18 cellular contexts compared by ENCODE assay signal in the genomic region with DNA sequence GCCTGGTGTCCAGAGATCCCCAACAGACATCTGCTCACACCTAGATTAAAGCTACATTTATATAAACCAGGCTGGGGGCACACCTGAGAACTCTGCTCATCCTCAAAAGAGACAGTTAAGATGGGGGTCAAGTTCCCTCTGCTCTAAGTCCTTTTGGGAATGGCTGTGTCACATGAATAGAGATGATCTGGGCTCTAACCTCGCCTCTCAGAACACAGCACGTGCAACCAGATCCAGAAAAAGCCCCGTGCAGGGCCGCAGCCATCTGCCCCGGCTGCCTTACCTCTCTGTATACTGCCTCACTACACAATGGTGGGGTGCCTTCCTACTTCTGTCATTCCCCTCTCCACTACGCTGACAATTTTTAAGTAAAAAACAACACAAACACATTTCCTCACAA. TPM values are rescaled to one million over a fixed set of nuclear protein-coding genes. Genes with fewer than 3 reads are reported as not detected.
DNase-seq lines count a peak whose midpoint lies in the region; ATAC-seq and FAIRE-seq lines count a peak whose summit lies in the region.
"Had no signal": no experiment of that assay in that cellular context is flagged by ENCODE, and none has a peak within 500 bp of the region (broad histone marks: within the 10 kb centered on the region; RNA-seq: fewer than 3 reads in every experiment).

No MANE protein-coding gene starts in this region.

- H3K4me3 ChIP-seq in thymus (ENCODE audit: low read length), result no peak overlapping the region
- H3K4me3 ChIP-seq: lower lobe of right lung, ovary had no signal

- POLR2A ChIA-PET in naive thymus-derived CD8-positive, alpha-beta T cell (lab: Charles Lee), result no interaction called here

- H3K27ac Mint-ChIP-seq in activated naive CD8-positive, alpha-beta T cell treated with anti-CD3 and anti-CD28 coated beads, Interleukin-2, amount 50 U/mL, for 24 hours, result peak overlapping the region; percentile 55
- H3K27ac Mint-ChIP-seq in activated naive CD8-positive, alpha-beta T cell treated with anti-CD3 and anti-CD28 coated beads for 36 hours, result no peak overlapping the region
- peak overlapping the region; percentile 66 for H3K27ac Mint-ChIP-seq in activated T-helper 17 cell treated with anti-CD3 and anti-CD28 coated beads, Interleukin-2, amount 50 U/mL, for 72 hours
- H3K27ac Mint-ChIP-seq in naive thymus-derived CD8-positive, alpha-beta T cell, result peak overlapping the region in 7 of 10 donors; percentile 5 to 89 (median 23)

- ATAC-seq in activated naive CD8-positive, alpha-beta T cell treated with anti-CD3 and anti-CD28 coated beads, Interleukin-2, amount 50 U/mL, for 24 hours, result no peak
- no peak for ATAC-seq in activated T-helper 17 cell treated with anti-CD3 and anti-CD28 coated beads, Interleukin-2, amount 50 U/mL, for 72 hours (replicated peaks)
- no peak for ATAC-seq in naive thymus-derived CD8-positive, alpha-beta T cell
- ATAC-seq: esophagus mucosa, HepG2, lower lobe of right lung had no signal

- H3K27me3 Mint-ChIP-seq in activated naive CD8-positive, alpha-beta T cell treated with anti-CD3 and anti-CD28 coated beads, Interleukin-2, amount 50 U/mL, for 24 hours, result no peaks in the 10 kb centered on the region
- no peaks in the 10 kb centered on the region for H3K27me3 Mint-ChIP-seq in activated naive CD8-positive, alpha-beta T cell treated with anti-CD3 and anti-CD28 coated beads for 36 hours
- H3K27me3 Mint-ChIP-seq in activated T-helper 17 cell treated with anti-CD3 and anti-CD28 coated beads, Interleukin-2, amount 50 U/mL, for 72 hours, result no peaks in the 10 kb centered on the region
- no peaks in the 10 kb centered on the region for H3K27me3 Mint-ChIP-seq in naive thymus-derived CD8-positive, alpha-beta T cell
- H3K27me3 Mint-ChIP-seq: activated naive CD8-positive, alpha-beta T cell had no signal

- H3K9me3 Mint-ChIP-seq in activated naive CD8-positive, alpha-beta T cell treated with anti-CD3 and anti-CD28 coated beads, Interleukin-2, amount 50 U/mL, for 24 hours, result no peaks in the 10 kb centered on the region
- no peaks in the 10 kb centered on the region for H3K9me3 Mint-ChIP-seq in activated naive CD8-positive, alpha-beta T cell treated with anti-CD3 and anti-CD28 coated beads for 36 hours
- H3K9me3 Mint-ChIP-seq in activated T-helper 17 cell treated with anti-CD3 and anti-CD28 coated beads, Interleukin-2, amount 50 U/mL, for 72 hours, result no peaks in the 10 kb centered on the region
- H3K9me3 Mint-ChIP-seq in naive thymus-derived CD8-positive, alpha-beta T cell, result no peaks in the 10 kb centered on the region

- H3K4me3 Mint-ChIP-seq in activated naive CD8-positive, alpha-beta T cell treated with anti-CD3 and anti-CD28 coated beads, Interleukin-2, amount 50 U/mL, for 24 hours, result no peak overlapping the region
- no peak overlapping the region for H3K4me3 Mint-ChIP-seq in activated naive CD8-positive, alpha-beta T cell treated with anti-CD3 and anti-CD28 coated beads for 36 hours
- no peak overlapping the region for H3K4me3 Mint-ChIP-seq in activated T-helper 17 cell treated with anti-CD3 and anti-CD28 coated beads, Interleukin-2, amount 50 U/mL, for 72 hours
- peak overlapping the region in 1 of 10 donors; percentile 5 for H3K4me3 Mint-ChIP-seq in naive thymus-derived CD8-positive, alpha-beta T cell
- H3K4me3 Mint-ChIP-seq: activated naive CD8-positive, alpha-beta T cell had no signal

- H3K27ac ChIP-seq in thymus (ENCODE audit: low read depth), result peak overlapping the region; percentile 25
- H3K27ac ChIP-seq: lower lobe of right lung, ovary had no signal

- no peaks in the 10 kb centered on the region for H3K9me3 ChIP-seq in thymus (ENCODE audit: control insufficient read depth)
- H3K9me3 ChIP-seq: lower lobe of right lung, ovary had no signal

- no peak for DNase-seq in activated naive CD8-positive, alpha-beta T cell treated with anti-CD3 and anti-CD28 coated beads, Interleukin-2, amount 50 U/mL, for 24 hours
- DNase-seq in activated naive CD8-positive, alpha-beta T cell treated with anti-CD3 and anti-CD28 coated beads for 36 hours, result no peak
- DNase-seq in naive thymus-derived CD8-positive, alpha-beta T cell, result no peak
- DNase-seq in activated gamma-delta T cell (lab: John Stamatoyannopoulos, UW) (no peak), RCC 7860 (ENCODE audit: low spot score) (no peak), HUDEP-2 (lab: John Stamatoyannopoulos, UW; ENCODE audit: unreplicated experiment in 76 of 76) (no peak)
- DNase-seq: activated CD4-positive, alpha-beta T cell treated with anti-CD3 and anti-CD28 coated beads for 4 hours; lower lobe of right lung; OCI-M1; ovary had no signal

- WGBS in thymus, result 96% methylated on average over 6 of the region's 6 CpGs

- H3K36me3 ChIP-seq in thymus (ENCODE audit: control insufficient read depth, insufficient read depth), result peaks cover 47% of the 10 kb centered on the region
- H3K36me3 ChIP-seq: ovary had no signal

- FAIRE-seq in RCC 7860 (lab: Jason Lieb, UNC), result no peak
- FAIRE-seq: colon, GM12892, HepG2 had no signal

- H3K27me3 ChIP-seq in thymus (ENCODE audit: control insufficient read depth, insufficient read depth), result no peaks in the 10 kb centered on the region
- H3K27me3 ChIP-seq: ovary had no signal

- peaks cover 31% of the 10 kb centered on the region for H3K36me3 Mint-ChIP-seq in activated naive CD8-positive, alpha-beta T cell treated with anti-CD3 and anti-CD28 coated beads, Interleukin-2, amount 50 U/mL, for 24 hours (ENCODE audit: low read depth)
- H3K36me3 Mint-ChIP-seq in activated naive CD8-positive, alpha-beta T cell treated with anti-CD3 and anti-CD28 coated beads for 36 hours, result peaks cover 9% of the 10 kb centered on the region
- peaks cover 72% of the 10 kb centered on the region for H3K36me3 Mint-ChIP-seq in activated T-helper 17 cell treated with anti-CD3 and anti-CD28 coated beads, Interleukin-2, amount 50 U/mL, for 72 hours (ENCODE audit: low read depth)
- H3K36me3 Mint-ChIP-seq in naive thymus-derived CD8-positive, alpha-beta T cell, result peaks cover 0 to 59% (median 13%) of the 10 kb centered on the region in 3 donors
- H3K36me3 Mint-ChIP-seq: activated naive CD8-positive, alpha-beta T cell had no signal

- peaks cover 16% of the 10 kb centered on the region for H3K4me1 ChIP-seq in thymus (ENCODE audit: control insufficient read depth, insufficient read depth, low read length)

- H3K4me1 Mint-ChIP-seq in activated naive CD8-positive, alpha-beta T cell treated with anti-CD3 and anti-CD28 coated beads, Interleukin-2, amount 50 U/mL, for 24 hours, result peaks cover 22% of the 10 kb centered on the region
- peaks cover 19% of the 10 kb centered on the region for H3K4me1 Mint-ChIP-seq in activated naive CD8-positive, alpha-beta T cell treated with anti-CD3 and anti-CD28 coated beads for 36 hours
- H3K4me1 Mint-ChIP-seq in activated T-helper 17 cell treated with anti-CD3 and anti-CD28 coated beads, Interleukin-2, amount 50 U/mL, for 72 hours, result peaks cover 22% of the 10 kb centered on the region
- peaks cover 25 to 42% (median 33%) of the 10 kb centered on the region in 4 donors for H3K4me1 Mint-ChIP-seq in naive thymus-derived CD8-positive, alpha-beta T cell

RNA-seq across cellular contexts. Expression of gene MTCH1, which starts 5.9 kb away (rescaled TPM):
- 100 to 1,000 TPM; 102 to 103 TPM for total RNA-seq in activated naive CD8-positive, alpha-beta T cell treated with anti-CD3 and anti-CD28 coated beads for 36 hours
- total RNA-seq in activated T-helper 17 cell treated with anti-CD3 and anti-CD28 coated beads, Interleukin-2, amount 50 U/mL, for 72 hours, result 100 to 1,000 TPM in 1 of 2 donors, 10 to 100 TPM in 1; 97.9 to 133 TPM
- total RNA-seq in naive thymus-derived CD8-positive, alpha-beta T cell, result 100 to 1,000 TPM; 137 to 143 TPM
- 10 to 100 TPM; 63.2 to 78.3 (median 74.8) TPM for polyA plus RNA-seq in naive thymus-derived CD8-positive, alpha-beta T cell
- polyA plus RNA-seq in thymus, result 152 TPM

RNA-seq across cellular contexts. Expression of gene FGD2, which starts 25.3 kb away (rescaled TPM):
- total RNA-seq in activated naive CD8-positive, alpha-beta T cell treated with anti-CD3 and anti-CD28 coated beads for 36 hours, result 1 to 10 TPM; 1.7 to 1.8 TPM
- 1 to 10 TPM; 5.3 to 8.3 TPM for total RNA-seq in activated T-helper 17 cell treated with anti-CD3 and anti-CD28 coated beads, Interleukin-2, amount 50 U/mL, for 72 hours
- 1 to 10 TPM; 7.2 to 7.4 TPM for total RNA-seq in naive thymus-derived CD8-positive, alpha-beta T cell
- polyA plus RNA-seq in naive thymus-derived CD8-positive, alpha-beta T cell, result under 1 TPM in 1 of 3 donors, not detected in 2; 0.25 TPM
- 22.1 TPM for polyA plus RNA-seq in thymus
- total RNA-seq: HepG2 had no signal
- polyA plus RNA-seq: BJ, HepG2 had no signal

RNA-seq across cellular contexts. Expression of gene PI16, which starts 25.6 kb away (rescaled TPM):
- under 1 TPM; 0.18 to 0.39 TPM for total RNA-seq in activated naive CD8-positive, alpha-beta T cell treated with anti-CD3 and anti-CD28 coated beads for 36 hours
- 1 to 10 TPM; 1.8 to 2.1 TPM for total RNA-seq in activated T-helper 17 cell treated with anti-CD3 and anti-CD28 coated beads, Interleukin-2, amount 50 U/mL, for 72 hours
- total RNA-seq in naive thymus-derived CD8-positive, alpha-beta T cell, result 1 to 10 TPM in 1 of 2 experiments, under 1 TPM in 1; 0.65 to 1.1 TPM
- 1 to 10 TPM; 1.2 to 6.4 (median 3.5) TPM for polyA plus RNA-seq in naive thymus-derived CD8-positive, alpha-beta T cell
- 2.2 TPM for polyA plus RNA-seq in thymus
- total RNA-seq: HepG2 had no signal
- polyA plus RNA-seq: HepG2 had no signal
